In genomic region chr1:151425103-151425502, GRCh38 we compare ENCODE assay signal across 1 cellular context.
A peak's percentile ranks its signal among the peaks of the same experiment; 100 is the strongest.
TF ChIP-seq lines count a peak whose summit lies in the region.

No MANE protein-coding gene starts in this region.

TF ChIP-seq in HepG2, 621 proteins besides CTCF, POLR2A, EP300 and RAD21:
- peak; percentile 42; the same call in 1 of the 2 replicates for TF ChIP-seq RARA (CRISPR knock-in tag; IDR thresholded peaks at IDR 0.05)
- peak in 1 of 2 experiments; percentile 72; a peak in 2 of 4 replicates for TF ChIP-seq NR2F1 (CRISPR knock-in tag; IDR thresholded peaks at IDR 0.05)
- TF ChIP-seq HNF4A (CRISPR knock-in tag; IDR thresholded peaks at IDR 0.05), result peak; percentile 18; the same call in 1 of the 2 replicates
- TF ChIP-seq NFATC3 (CRISPR knock-in tag; IDR thresholded peaks at IDR 0.05), result no peak
- no peak for TF ChIP-seq ZSCAN29 (CRISPR knock-in tag; conservative IDR thresholded peaks at IDR 0.05)
- no peak for TF ChIP-seq HMG20B (CRISPR knock-in tag; conservative IDR thresholded peaks at IDR 0.05)
- TF ChIP-seq SALL1 (CRISPR knock-in tag; IDR thresholded peaks at IDR 0.05), result peak; percentile 26; the same call in 1 of the 2 replicates
- peak; percentile 56 for TF ChIP-seq NR2F6 (IDR thresholded peaks at IDR 0.05)
- TF ChIP-seq NR2F6 (CRISPR knock-in tag; IDR thresholded peaks at IDR 0.05), result no peak
